Comparison of ENCODE assay signal across 8 cellular contexts in the genomic region with DNA sequence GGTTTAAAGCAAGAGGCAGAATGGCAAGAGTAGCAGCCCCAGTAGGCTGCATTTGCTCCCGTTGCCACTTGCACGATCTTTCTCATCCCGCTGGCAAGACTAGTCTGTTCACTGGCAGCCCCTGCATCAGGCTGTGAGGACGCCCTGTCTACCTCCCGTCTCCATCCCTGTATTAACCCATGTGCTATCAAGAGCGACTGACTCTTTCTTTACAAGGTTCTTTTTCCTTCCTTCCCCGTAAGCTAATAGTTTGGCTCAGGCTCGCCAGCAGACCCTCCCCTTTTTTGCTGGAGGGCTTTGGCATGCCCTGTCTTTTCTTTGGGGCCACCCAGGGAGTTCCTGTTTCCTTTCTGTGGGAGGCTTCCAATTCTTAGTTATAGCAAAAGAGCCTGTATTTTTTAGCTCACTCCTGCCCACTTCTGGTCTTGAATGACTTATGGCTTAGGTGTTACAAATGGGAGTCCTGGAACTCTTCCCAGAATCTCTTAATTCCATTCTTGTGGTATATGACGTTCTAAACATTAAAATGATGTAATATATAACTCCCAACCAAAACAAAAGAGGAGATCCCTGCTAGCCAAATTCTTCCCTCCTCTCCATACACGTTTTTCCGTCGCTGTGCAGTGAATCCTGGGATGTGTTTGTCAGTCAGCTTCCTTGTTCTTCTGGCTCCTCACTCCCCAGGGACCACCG.
DNase-seq lines count a peak whose midpoint lies in the region; TF ChIP-seq lines count a peak whose summit lies in the region.

No MANE protein-coding gene starts in this region.

- H3K79me2 ChIP-seq in SK-N-SH (ENCODE audit: insufficient read depth): no peaks in the 10 kb centered on the region

- no peaks in the 10 kb centered on the region for H3K27me3 ChIP-seq in SK-N-SH (ENCODE audit: insufficient read depth)
- H3K27me3 ChIP-seq in esophagus muscularis mucosa: no peaks in the 10 kb centered on the region
- no peaks in the 10 kb centered on the region for H3K27me3 ChIP-seq in prostate gland (replicated peaks; ENCODE audit: insufficient read depth)

- TF ChIP-seq POLR2A in esophagus muscularis mucosa (IDR thresholded peaks at IDR 0.05; ENCODE audit: low read depth): no peak
- no peak for TF ChIP-seq POLR2A in prostate gland (IDR thresholded peaks at IDR 0.05)

- H4K20me1 ChIP-seq in SK-N-SH (ENCODE audit: insufficient read depth): no peaks in the 10 kb centered on the region

- H3K36me3 ChIP-seq in HEK293 (ENCODE audit: control insufficient read depth in 2 of 2, insufficient read depth in 1 of 2, low read length in 2 of 2) (no peaks in the 10 kb centered on the region), SK-N-SH (replicated peaks in 1 of 2; ENCODE audit: control insufficient read depth in 1 of 2, insufficient read depth in 2 of 2, low read length in 1 of 2) (no peaks in the 10 kb centered on the region), esophagus muscularis mucosa (no peaks in the 10 kb centered on the region), prostate gland (no peaks in the 10 kb centered on the region)

- TF ChIP-seq RAD21 in SK-N-SH (IDR thresholded peaks at IDR 0.05; ENCODE audit: low read length): peak; percentile 59

- CTCF ChIA-PET in HEK293 (lab: Yijun Ruan, JAX): interaction anchor here (0.6 to 1.8 kb wide), 16 partner anchors 8 to 367 kb away, joined by 3 to 6 read pairs (median 4); a partner anchor contains a TSS
- CTCF ChIA-PET in SK-N-SH (lab: Yijun Ruan, JAX): interaction anchor here (0.7 to 3.7 kb wide), 19 partner anchors 9 to 654 kb away, joined by 3 to 25 read pairs (median 5); a partner anchor contains a TSS

- H3K9ac ChIP-seq in SK-N-SH: peak overlapping the region; percentile 62; the same call in 1 of the 2 replicates

- 15% methylated on average over 13 of the region's 13 CpGs for WGBS in SK-N-SH (ENCODE audit: low lambda C conversion rate)
- WGBS in esophagus muscularis mucosa: 37% methylated on average over 12 of the region's 13 CpGs
- 12% methylated on average over 13 of the region's 13 CpGs for WGBS in prostate gland

- TF ChIP-seq CTCF in HEK293 (tag by site-specific recombination; IDR thresholded peaks at IDR 0.05): peak; percentile 29; the same call in 1 of the 2 replicates
- peak; percentile 54 for TF ChIP-seq CTCF in SK-N-SH (IDR thresholded peaks at IDR 0.05)
- peak in 1 of 3 experiments; percentile 19 for TF ChIP-seq CTCF in esophagus muscularis mucosa (IDR thresholded peaks at IDR 0.05)
- peak in 1 of 4 experiments; percentile 26 for TF ChIP-seq CTCF in prostate gland (IDR thresholded peaks at IDR 0.05)

- peaks cover 22% of the 10 kb centered on the region for H3K4me1 ChIP-seq in HEK293 (ENCODE audit: control insufficient read depth, insufficient read depth, low read length)
- peaks cover 18 to 71% of the 10 kb centered on the region in 2 experiments for H3K4me1 ChIP-seq in SK-N-SH (ENCODE audit: control insufficient read depth in 1 of 2, insufficient read depth in 2 of 2, low read depth in 1 of 2, low read length in 1 of 2)
- H3K4me1 ChIP-seq in esophagus muscularis mucosa: peaks cover 70 to 76% (median 73%) of the 10 kb centered on the region in 4 donors
- H3K4me1 ChIP-seq in prostate gland (replicated peaks): peaks cover 5% of the 10 kb centered on the region

- H3K9me3 ChIP-seq in HEK293 (ENCODE audit: control insufficient read depth, insufficient read depth, low read depth, low read length): no peaks in the 10 kb centered on the region
- no peaks in the 10 kb centered on the region for H3K9me3 ChIP-seq in SK-N-SH
- no peaks in the 10 kb centered on the region for H3K9me3 ChIP-seq in esophagus muscularis mucosa
- no peaks in the 10 kb centered on the region for H3K9me3 ChIP-seq in prostate gland

- H3K27ac ChIP-seq in HEK293 (ENCODE audit: extremely low read depth, low read depth, low read length) (peak overlapping the region; percentile 57; the same call in 1 of the 2 replicates), SK-N-SH (ENCODE audit: low read depth in 2 of 2, low read length in 1 of 2) (peak overlapping the region; percentile 89 to 100), esophagus muscularis mucosa (replicated peaks in 1 of 4) (peak overlapping the region; percentile 60 to 75 (median 70)), prostate gland (peak overlapping the region; percentile 21 to 28)

- peak overlapping the region; percentile 53 for H2AFZ ChIP-seq in SK-N-SH (ENCODE audit: low read depth)

- peak; percentile 41 for DNase-seq in AG08396 (ENCODE audit: low spot score)
- peak; percentile 41 for DNase-seq in SK-N-SH
- DNase-seq in esophagus muscularis mucosa (ENCODE audit: extremely low spot score): no peak
- no peak for DNase-seq in prostate gland (ENCODE audit: low spot score)
- no peak for DNase-seq in NCI-H1436 (lab: John Stamatoyannopoulos, UW)
- no peak for DNase-seq in D341Med (ENCODE audit: low spot score)
- no peak for DNase-seq in posterior vena cava (ENCODE audit: low spot score)

- H3K9me2 ChIP-seq in SK-N-SH: no peaks in the 10 kb centered on the region

- H3K4me2 ChIP-seq in SK-N-SH: peak overlapping the region; percentile 79

- peaks cover 25% of the 10 kb centered on the region for H3F3A ChIP-seq in SK-N-SH (replicated peaks; ENCODE audit: insufficient read depth)

- H3K4me3 ChIP-seq in HEK293 (ENCODE audit: low read depth, low read length) (no peak overlapping the region), SK-N-SH (ENCODE audit: low read depth in 2 of 2, low read length in 1 of 2) (peak overlapping the region; percentile 17 to 67; a peak in 3 of 4 replicates), esophagus muscularis mucosa (peak overlapping the region in 2 of 4 donors; percentile 5 to 25), prostate gland (no peak overlapping the region)

- POLR2A ChIA-PET in HEK293 (lab: Yijun Ruan, JAX) (no interaction called here), SK-N-SH (lab: Yijun Ruan, JAX) (interaction anchor here (0.9 to 3.8 kb wide), 8 partner anchors 11 to 292 kb away, joined by 3 to 30 read pairs (median 5); a partner anchor contains a TSS)

- intact Hi-C loops in esophagus muscularis mucosa (cut with DNase I): loop anchor here (10.0 kb wide), 1 partner anchor 224 kb away; a partner anchor contains a TSS
- intact Hi-C loops in prostate gland (cut with DNase I): loop anchor here (5.0 kb wide), 2 partner anchors 72 to 227 kb away; a partner anchor contains a TSS
- intact Hi-C loops in posterior vena cava (cut with DNase I): loop anchor here (10.0 kb wide), 2 partner anchors 74 to 224 kb away; a partner anchor contains a TSS

- TF ChIP-seq EP300 in SK-N-SH (IDR thresholded peaks at IDR 0.05; ENCODE audit: borderline replicate concordance in 1 of 2, low read depth in 1 of 2, low read length in 1 of 2) (peak in 1 of 2 experiments; percentile 69; a peak in 2 of 4 replicates), esophagus muscularis mucosa (IDR thresholded peaks at IDR 0.05) (no peak)

TF ChIP-seq in HEK293, 187 proteins besides CTCF, POLR2A, EP300 and RAD21 (continues in another document):
- TF ChIP-seq ZNF350 (tag by site-specific recombination; IDR thresholded peaks at IDR 0.05): no peak
- no peak for TF ChIP-seq ZNF501 (tag by site-specific recombination; IDR thresholded peaks at IDR 0.05)
- no peak for TF ChIP-seq ZNF23 (tag by site-specific recombination; IDR thresholded peaks at IDR 0.05; ENCODE audit: borderline replicate concordance)
- no peak for TF ChIP-seq GFI1B (tag by site-specific recombination; IDR thresholded peaks at IDR 0.05)
- TF ChIP-seq, protein P1, sequence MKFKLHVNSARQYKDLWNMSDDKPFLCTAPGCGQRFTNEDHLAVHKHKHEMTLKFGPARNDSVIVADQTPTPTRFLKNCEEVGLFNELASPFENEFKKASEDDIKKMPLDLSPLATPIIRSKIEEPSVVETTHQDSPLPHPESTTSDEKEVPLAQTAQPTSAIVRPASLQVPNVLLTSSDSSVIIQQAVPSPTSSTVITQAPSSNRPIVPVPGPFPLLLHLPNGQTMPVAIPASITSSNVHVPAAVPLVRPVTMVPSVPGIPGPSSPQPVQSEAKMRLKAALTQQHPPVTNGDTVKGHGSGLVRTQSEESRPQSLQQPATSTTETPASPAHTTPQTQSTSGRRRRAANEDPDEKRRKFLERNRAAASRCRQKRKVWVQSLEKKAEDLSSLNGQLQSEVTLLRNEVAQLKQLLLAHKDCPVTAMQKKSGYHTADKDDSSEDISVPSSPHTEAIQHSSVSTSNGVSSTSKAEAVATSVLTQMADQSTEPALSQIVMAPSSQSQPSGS (tag by site-specific recombination; IDR thresholded peaks at IDR 0.05; ENCODE audit: low read depth): peak; percentile 94
- no peak for TF ChIP-seq ZNF530 (tag by site-specific recombination; IDR thresholded peaks at IDR 0.05; ENCODE audit: low read depth)
- TF ChIP-seq ZNF202 (tag by site-specific recombination; IDR thresholded peaks at IDR 0.05; ENCODE audit: borderline replicate concordance): no peak
- no peak for TF ChIP-seq ZNF138 (tag by site-specific recombination; IDR thresholded peaks at IDR 0.05; ENCODE audit: borderline replicate concordance)

TF ChIP-seq in SK-N-SH, 30 proteins besides CTCF, POLR2A, EP300 and RAD21 (continues in another document):
- TF ChIP-seq SIN3A (IDR thresholded peaks at IDR 0.05; ENCODE audit: borderline replicate concordance, low read depth, low read length) (no peak), SMC3 (IDR thresholded peaks at IDR 0.05; ENCODE audit: low read depth, low read length) (peak; percentile 26; the same call in 1 of the 2 replicates), TEAD4 (IDR thresholded peaks at IDR 0.05; ENCODE audit: borderline replicate concordance, insufficient read depth) (no peak), ELF1 (IDR thresholded peaks at IDR 0.05) (no peak), CHD2 (IDR thresholded peaks at IDR 0.05; ENCODE audit: low read length, partially characterized antibody) (peak; percentile 7)
- TF ChIP-seq, protein P2, sequence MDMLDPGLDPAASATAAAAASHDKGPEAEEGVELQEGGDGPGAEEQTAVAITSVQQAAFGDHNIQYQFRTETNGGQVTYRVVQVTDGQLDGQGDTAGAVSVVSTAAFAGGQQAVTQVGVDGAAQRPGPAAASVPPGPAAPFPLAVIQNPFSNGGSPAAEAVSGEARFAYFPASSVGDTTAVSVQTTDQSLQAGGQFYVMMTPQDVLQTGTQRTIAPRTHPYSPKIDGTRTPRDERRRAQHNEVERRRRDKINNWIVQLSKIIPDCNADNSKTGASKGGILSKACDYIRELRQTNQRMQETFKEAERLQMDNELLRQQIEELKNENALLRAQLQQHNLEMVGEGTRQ (IDR thresholded peaks at IDR 0.05; ENCODE audit: borderline replicate concordance, low read depth, low read length): no peak

Comparison
In these comparisons a context has a peak if more than half of its experiments do, and no peak if none do; other contexts are left out.
1. DNase-seq: peak in AG08396 (single experiment) and SK-N-SH (single experiment); none in esophagus muscularis mucosa (single experiment), prostate gland (single experiment), NCI-H1436 (single experiment), D341Med (single experiment) and posterior vena cava (single experiment).
2. H3K27ac ChIP-seq: peak in every context shown above with its lines; median percentile 94 in SK-N-SH; 70 in esophagus muscularis mucosa; 57 in HEK293; 24 in prostate gland.
3. H3K4me3 ChIP-seq: peak in SK-N-SH (2 of 2); none in HEK293 (single experiment) and prostate gland (0 of 2).